Comparison of ENCODE assay signal across 7 cellular contexts in genomic region chr2:19369341-19369955, GRCh38. TPM values are rescaled to one million over a fixed set of nuclear protein-coding genes. Genes with fewer than 3 reads are reported as not detected.
DNase-seq lines count a peak whose midpoint lies in the region; ATAC-seq, FAIRE-seq and TF ChIP-seq lines count a peak whose summit lies in the region.

No MANE protein-coding gene starts in this region.

- H3K27me3 ChIP-seq in bronchial epithelial cell (ENCODE audit: control insufficient read depth, insufficient read depth, low read length) (no peaks in the 10 kb centered on the region), heart right ventricle (peaks cover 0 to 24% (median 6%) of the 10 kb centered on the region in 7 donors)

- DNase-seq in GM03348 (ENCODE audit: low spot score), result peak; percentile 49
- DNase-seq in NCI-H2196 (lab: John Stamatoyannopoulos, UW; ENCODE audit: unreplicated experiment), result peak; percentile 70
- peak; percentile 50 for DNase-seq in bronchial epithelial cell (ENCODE audit: low read depth)
- DNase-seq in nephron progenitor cell, result no peak
- DNase-seq in MV-4-11 (lab: John Stamatoyannopoulos, UW), result no peak
- no peak for DNase-seq in foreskin melanocyte
- no peak for DNase-seq in heart right ventricle

- H3K36me3 Mint-ChIP-seq in nephron progenitor cell (ENCODE audit: low read depth), result peaks cover 3% of the 10 kb centered on the region

- H3K27me3 Mint-ChIP-seq in nephron progenitor cell (ENCODE audit: low read depth, poor library complexity), result peaks cover 32% of the 10 kb centered on the region

- no peak for ATAC-seq in heart right ventricle

- no peaks in the 10 kb centered on the region for H3K9me3 ChIP-seq in heart right ventricle

- no peak overlapping the region for H3K4me3 Mint-ChIP-seq in nephron progenitor cell

- no peaks in the 10 kb centered on the region for H3K4me1 ChIP-seq in heart right ventricle

- no peak overlapping the region for H3K27ac ChIP-seq in heart right ventricle

- peaks cover 6% of the 10 kb centered on the region for H3K9me3 Mint-ChIP-seq in nephron progenitor cell

- WGBS in heart right ventricle, 2 donors, result 82 to 94% methylated on average over 2 of the region's 2 CpGs

- intact Hi-C loops in heart right ventricle (cut with DNase I), result loop anchor here in 9 of 10 donors (10.0 kb wide), 7 partner anchors 295 to 985 kb away; no protein-coding TSS in a partner anchor

- peaks cover 26% of the 10 kb centered on the region for H3K4me1 Mint-ChIP-seq in nephron progenitor cell

- no peak for FAIRE-seq in bronchial epithelial cell (lab: Jason Lieb, UNC)

- H3K27ac Mint-ChIP-seq in nephron progenitor cell, result no peak overlapping the region

- no peak overlapping the region for H3K4me3 ChIP-seq in bronchial epithelial cell (ENCODE audit: low read depth, low read length)
- no peak overlapping the region for H3K4me3 ChIP-seq in heart right ventricle

- H3K36me3 ChIP-seq in bronchial epithelial cell (ENCODE audit: control insufficient read depth, insufficient read depth, low read length) (no peaks in the 10 kb centered on the region), heart right ventricle (no peaks in the 10 kb centered on the region)

- TF ChIP-seq CTCF in bronchial epithelial cell (IDR thresholded peaks at IDR 0.05; ENCODE audit: insufficient read depth, low read length, severe bottlenecking), result peak; percentile 74
- TF ChIP-seq CTCF in nephron progenitor cell (IDR thresholded peaks at IDR 0.05), result peak; percentile 14
- peak in 3 of 9 donors; percentile 12 to 34 (median 16) for TF ChIP-seq CTCF in heart right ventricle (IDR thresholded peaks at IDR 0.05)

RNA-seq across cellular contexts. Expression of gene OSR1, which starts 11.0 kb away (rescaled TPM):
- total RNA-seq in bronchial epithelial cell, result 1.3 and 1.7 TPM in 2 replicates
- 10 to 100 TPM in 1 of 10 donors, 1 to 10 TPM in 8, under 1 TPM in 1; 0.71 to 13.3 (median 2.4) TPM for total RNA-seq in heart right ventricle
- polyA plus RNA-seq in heart right ventricle, result 1 to 10 TPM; 6.0 to 6.3 TPM

Comparison
In these comparisons a context has a peak if more than half of its experiments do, and no peak if none do; other contexts are left out.
1. DNase-seq: peak in GM03348 (single experiment), NCI-H2196 (single experiment) and bronchial epithelial cell (single experiment); none in nephron progenitor cell (single experiment), MV-4-11 (single experiment), foreskin melanocyte (single experiment) and heart right ventricle (0 of 2).